In genomic region chr13:110639935-110640334, GRCh38 we compare ENCODE assay signal across 19 cellular contexts. TPM values are rescaled to one million over a fixed set of nuclear protein-coding genes. Genes with fewer than 3 reads are reported as not detected.
DNase-seq lines count a peak whose midpoint lies in the region; ATAC-seq and TF ChIP-seq lines count a peak whose summit lies in the region.
"Had no signal": no experiment of that assay in that cellular context is flagged by ENCODE, and none has a peak within 500 bp of the region (broad histone marks: within the 10 kb centered on the region; RNA-seq: fewer than 3 reads in every experiment).

No MANE protein-coding gene starts in this region.

- H3K36me3 ChIP-seq in breast epithelium (peaks cover 18% of the 10 kb centered on the region), trophoblast cell (ENCODE audit: control insufficient read depth in 1 of 2, insufficient read depth in 2 of 2, low read length in 2 of 2) (peaks cover 82% of the 10 kb centered on the region in 2 experiments)
- H3K36me3 ChIP-seq: uterus had no signal

- H3K4me2 ChIP-seq in trophoblast cell (ENCODE audit: low read length) = no peak overlapping the region

- CTCF ChIA-PET in MCF 10A (lab: Yijun Ruan, JAX) = interaction anchor here (1.5 kb wide), 1 partner anchor 43 kb away, joined by 4 read pairs; no protein-coding TSS in a partner anchor

- H2BK5ac ChIP-seq in trophoblast cell (ENCODE audit: low read depth, low read length, poor library complexity) = no peak overlapping the region

- no peaks in the 10 kb centered on the region for H3K4me1 ChIP-seq in breast epithelium
- peaks cover 0 to 3% of the 10 kb centered on the region in 2 experiments for H3K4me1 ChIP-seq in trophoblast cell (ENCODE audit: control insufficient read depth in 1 of 2, insufficient read depth in 2 of 2, low read length in 2 of 2)
- H3K4me1 ChIP-seq: uterus had no signal

- no CpG with 5 or more reads among the region's 5 CpGs for WGBS in trophoblast cell (ENCODE audit: extremely low coverage, insufficient coverage, insufficient read length)

- H3K9me3 Mint-ChIP-seq in MCF 10A (ENCODE audit: unreplicated experiment) = no peaks in the 10 kb centered on the region
- H3K9me3 Mint-ChIP-seq in activated naive CD8-positive, alpha-beta T cell treated with anti-CD3 and anti-CD28 coated beads for 36 hours = no peaks in the 10 kb centered on the region
- no peaks in the 10 kb centered on the region for H3K9me3 Mint-ChIP-seq in nephron
- no peaks in the 10 kb centered on the region for H3K9me3 Mint-ChIP-seq in type B pancreatic cell
- H3K9me3 Mint-ChIP-seq: CD4-positive, CD25-positive, alpha-beta regulatory T cell; IgD-negative memory B cell; naive thymus-derived CD8-positive, alpha-beta T cell had no signal

- H2BK120ac ChIP-seq in trophoblast cell (ENCODE audit: insufficient read depth, low read length, poor library complexity) = no peak overlapping the region

- H3K14ac ChIP-seq in trophoblast cell (ENCODE audit: low read length) = no peak overlapping the region

- H3K79me1 ChIP-seq in trophoblast cell (ENCODE audit: low read length) = no peaks in the 10 kb centered on the region

- H3K4me3 Mint-ChIP-seq in MCF 10A (ENCODE audit: unreplicated experiment) (no peak overlapping the region), nephron (no peak overlapping the region), type B pancreatic cell (no peak overlapping the region)
- no peak overlapping the region for H3K4me3 Mint-ChIP-seq in activated naive CD8-positive, alpha-beta T cell treated with anti-CD3 and anti-CD28 coated beads for 36 hours
- H3K4me3 Mint-ChIP-seq: IgD-negative memory B cell; naive thymus-derived CD8-positive, alpha-beta T cell had no signal

- no peaks in the 10 kb centered on the region for H3K4me1 Mint-ChIP-seq in MCF 10A (ENCODE audit: insufficient read depth, unreplicated experiment)
- H3K4me1 Mint-ChIP-seq in activated naive CD8-positive, alpha-beta T cell treated with anti-CD3 and anti-CD28 coated beads for 36 hours = no peaks in the 10 kb centered on the region
- peaks cover 26% of the 10 kb centered on the region for H3K4me1 Mint-ChIP-seq in nephron
- peaks cover 10% of the 10 kb centered on the region for H3K4me1 Mint-ChIP-seq in type B pancreatic cell (ENCODE audit: unreplicated experiment)
- H3K4me1 Mint-ChIP-seq: CD4-positive, CD25-positive, alpha-beta regulatory T cell had no signal

- H3K18ac ChIP-seq in trophoblast cell (ENCODE audit: low read length) = no peak overlapping the region

- no peak for DNase-seq in MCF 10A (ENCODE audit: unreplicated experiment)
- DNase-seq in breast epithelium (ENCODE audit: low spot score in 2 of 2) = no peak
- no peak for DNase-seq in activated naive CD8-positive, alpha-beta T cell treated with anti-CD3 and anti-CD28 coated beads for 36 hours
- DNase-seq in type B pancreatic cell (ENCODE audit: extremely low spot score, unreplicated experiment) = no peak
- DNase-seq in SK-N-DZ (ENCODE audit: low spot score) = no peak
- DNase-seq in trophoblast cell = no peak
- DNase-seq: activated naive CD4-positive, alpha-beta T cell treated with Interleukin-2 at 50 U/mL for 16 hours; CD4-positive, CD25-positive, alpha-beta regulatory T cell; glutamatergic neuron; naive thymus-derived CD8-positive, alpha-beta T cell; NCI-H1417; NCI-H2107; NCI-H524 treated with DMSO at 0.1 percent for 48 hours; stimulated activated CD4-positive, alpha-beta T cell treated with anti-CD3 and anti-CD28 coated beads, Interleukin-1b, Interleukin-23, amount 100 ng/mL, for 48 hours; uterus had no signal

- no peak overlapping the region for H4K91ac ChIP-seq in trophoblast cell (ENCODE audit: low read depth, low read length)

- H3K23ac ChIP-seq in trophoblast cell (ENCODE audit: low read length) = no peak overlapping the region

- TF ChIP-seq POLR2A in breast epithelium (IDR thresholded peaks at IDR 0.05) = no peak

- H3K79me2 ChIP-seq in trophoblast cell (ENCODE audit: control insufficient read depth, insufficient read depth, low read length, poor library complexity) = no peaks in the 10 kb centered on the region

- no peak overlapping the region for H2BK12ac ChIP-seq in trophoblast cell (ENCODE audit: low read length)

- no peak overlapping the region for H2AK5ac ChIP-seq in trophoblast cell (ENCODE audit: low read length)

- intact Hi-C loops in MCF 10A (cut with micrococcal nuclease) = no loop called here
- intact Hi-C loops in breast epithelium (cut with DNase I; ENCODE audit: low total_unique reads) = loop anchor here (10.0 kb wide), 1 partner anchor 1535 kb away; no protein-coding TSS in a partner anchor

- H4K8ac ChIP-seq in trophoblast cell (ENCODE audit: low read depth, low read length) = no peak overlapping the region

- H3K27me3 Mint-ChIP-seq in MCF 10A (ENCODE audit: insufficient read depth, unreplicated experiment) (no peaks in the 10 kb centered on the region), nephron (ENCODE audit: low read depth) (no peaks in the 10 kb centered on the region), type B pancreatic cell (no peaks in the 10 kb centered on the region)
- H3K27me3 Mint-ChIP-seq in activated naive CD8-positive, alpha-beta T cell treated with anti-CD3 and anti-CD28 coated beads for 36 hours = no peaks in the 10 kb centered on the region
- H3K27me3 Mint-ChIP-seq: CD4-positive, CD25-positive, alpha-beta regulatory T cell; IgD-negative memory B cell; naive thymus-derived CD8-positive, alpha-beta T cell had no signal

- no peaks in the 10 kb centered on the region for H3K27me3 ChIP-seq in breast epithelium
- H3K27me3 ChIP-seq in trophoblast cell (ENCODE audit: insufficient read depth, low read length) = no peaks in the 10 kb centered on the region
- H3K27me3 ChIP-seq: uterus had no signal

- H3K27ac Mint-ChIP-seq in MCF 10A (ENCODE audit: low read depth, unreplicated experiment) (peak overlapping the region; percentile 23), nephron (peak overlapping the region in 2 of 3 experiments; percentile 50 to 59), type B pancreatic cell (peak overlapping the region; percentile 29)
- H3K27ac Mint-ChIP-seq in activated naive CD8-positive, alpha-beta T cell treated with anti-CD3 and anti-CD28 coated beads for 36 hours = peak overlapping the region; percentile 42

- no peak overlapping the region for H3K9ac ChIP-seq in trophoblast cell (ENCODE audit: low read length)

- no peak overlapping the region for H3K4ac ChIP-seq in trophoblast cell (ENCODE audit: low read depth, low read length)

- no peak for TF ChIP-seq CTCF in MCF 10A (IDR thresholded peaks at IDR 0.05; ENCODE audit: unreplicated experiment)
- TF ChIP-seq CTCF in breast epithelium (IDR thresholded peaks at IDR 0.05) = no peak
- TF ChIP-seq CTCF in nephron (IDR thresholded peaks at IDR 0.05; ENCODE audit: unreplicated experiment in 3 of 3) = no peak
- TF ChIP-seq CTCF in type B pancreatic cell (conservative IDR thresholded peaks at IDR 0.05) = no peak

- H4K12ac ChIP-seq in trophoblast cell (ENCODE audit: low read depth, low read length) = no peak overlapping the region

- POLR2A ChIA-PET in MCF 10A (lab: Yijun Ruan, JAX) = interaction anchor here (0.9 to 1.8 kb wide), 4 partner anchors 9 to 75 kb away, joined by 3 to 4 read pairs (median 3); no protein-coding TSS in a partner anchor

- H3K36me3 Mint-ChIP-seq in MCF 10A (ENCODE audit: insufficient read depth, unreplicated experiment) (peaks cover 91% of the 10 kb centered on the region), nephron (ENCODE audit: low read depth) (peaks cover 66% of the 10 kb centered on the region), type B pancreatic cell (peaks cover 25% of the 10 kb centered on the region)
- peaks cover 17% of the 10 kb centered on the region for H3K36me3 Mint-ChIP-seq in activated naive CD8-positive, alpha-beta T cell treated with anti-CD3 and anti-CD28 coated beads for 36 hours
- H3K36me3 Mint-ChIP-seq: IgD-negative memory B cell had no signal

- H3K27ac ChIP-seq in breast epithelium (peak overlapping the region in 1 of 2 donors; percentile 66), trophoblast cell (ENCODE audit: low read depth, low read length) (no peak overlapping the region)

- H3K9me3 ChIP-seq in breast epithelium (no peaks in the 10 kb centered on the region), trophoblast cell (ENCODE audit: insufficient read depth, low read depth, low read length) (no peaks in the 10 kb centered on the region)
- H3K9me3 ChIP-seq: uterus had no signal

- ATAC-seq in GM21717 (IDR thresholded peaks at IDR 0.05; ENCODE audit: unreplicated experiment) = no peak
- ATAC-seq: naive thymus-derived CD8-positive, alpha-beta T cell had no signal

- no TSS peak for BruUV-seq in MCF 10A (replicated peaks; lab: Mats Ljungman, UMichigan)

- no peak overlapping the region for H2AFZ ChIP-seq in trophoblast cell (ENCODE audit: insufficient read depth, low read length, poor library complexity)

- H3K4me3 ChIP-seq in breast epithelium (no peak overlapping the region), trophoblast cell (ENCODE audit: low read depth, low read length) (no peak overlapping the region)
- H3K4me3 ChIP-seq: GM12878, uterus had no signal

RNA-seq across cellular contexts. Expression of gene NAXD, which starts 24.6 kb away (rescaled TPM):
- total RNA-seq in MCF 10A (2022) (27.7 and 28.3 TPM in 2 replicates), breast epithelium (10 to 100 TPM; 23.4 to 34.8 (median 32.1) TPM), type B pancreatic cell (ENCODE audit: low replicate concordance) (38.8 and 39.5 TPM in 2 replicates)
- 10 to 100 TPM; 20.8 to 21.1 TPM for total RNA-seq in activated naive CD8-positive, alpha-beta T cell treated with anti-CD3 and anti-CD28 coated beads for 36 hours
- polyA plus RNA-seq in SK-N-DZ (2014; cell fraction: cytosol; rRNA removed) = 30.1 and 33.7 TPM in 2 replicates
- 71.5 and 72.7 TPM in 2 replicates for polyA plus RNA-seq in SK-N-DZ (2014; cell fraction: nucleus; rRNA removed)
- polyA plus RNA-seq in trophoblast cell (2013) = 20.5 TPM in 2 replicates
